ENCODE assay signal across 19 cellular contexts in the genomic region with DNA sequence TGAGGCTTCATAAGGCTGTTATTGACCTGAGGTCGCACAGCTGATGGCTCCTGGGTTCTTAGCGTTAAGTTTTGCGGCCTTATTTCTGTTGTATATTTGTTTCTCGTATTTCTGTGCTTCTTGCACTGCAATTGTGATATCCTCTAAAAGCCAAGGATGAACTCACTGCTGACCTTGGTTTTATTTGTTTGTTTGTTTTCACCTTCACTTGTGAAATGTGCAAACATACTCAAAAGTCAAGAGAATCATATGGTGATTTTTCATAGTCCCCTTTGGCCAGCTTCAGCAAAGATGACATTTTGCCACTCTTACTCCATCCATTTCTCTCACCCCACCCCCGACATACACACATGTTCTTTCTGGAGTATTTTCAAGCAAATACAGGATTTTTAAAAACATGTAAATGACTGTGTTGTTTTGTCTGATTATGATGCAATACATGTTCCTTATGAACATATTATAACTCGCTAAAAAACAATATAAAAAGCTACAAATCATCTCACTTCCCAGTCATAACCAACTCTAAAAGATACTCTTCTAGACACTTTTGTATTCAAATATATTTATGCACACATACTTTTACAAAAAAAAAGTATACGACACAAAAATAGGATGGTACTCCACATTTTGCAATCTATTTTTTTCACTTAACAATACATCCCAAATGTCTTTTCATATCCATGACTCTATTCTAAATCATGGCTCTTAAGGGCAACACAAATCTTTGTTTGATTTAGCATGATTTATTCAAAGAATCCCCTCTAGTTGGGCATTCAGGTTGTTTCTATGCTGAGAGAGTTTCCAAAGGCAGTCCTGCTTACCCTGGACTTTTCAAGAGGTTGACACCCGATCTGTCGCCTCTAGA.
"Had no signal": no experiment of that assay in that cellular context is flagged by ENCODE, and none has a peak within 500 bp of the region (broad histone marks: within the 10 kb centered on the region; RNA-seq: fewer than 3 reads in every experiment).

No MANE protein-coding gene starts in this region.

- H2AFZ ChIP-seq: neural progenitor cell, parathyroid adenoma had no signal

- ATAC-seq: left lung, T-cell had no signal

- H3K9me3 Mint-ChIP-seq: activated CD4-positive, alpha-beta memory T cell treated with anti-CD3 and anti-CD28 coated beads, Interleukin-2, amount 10 ng/mL, durations not matched to agents 7 days and 5 days; neural progenitor cell; T-cell had no signal

- H3K27me3 ChIP-seq: breast epithelium, dorsolateral prefrontal cortex, esophagus squamous epithelium, neural progenitor cell had no signal

- H3K9me3 ChIP-seq: breast epithelium, esophagus squamous epithelium, left lung had no signal

- H3K4me3 ChIP-seq: breast epithelium, dorsolateral prefrontal cortex, esophagus squamous epithelium, left lung, neural progenitor cell had no signal

- H3K36me3 ChIP-seq: breast epithelium, esophagus squamous epithelium, left lung, neural progenitor cell had no signal

- H3K4me1 ChIP-seq: breast epithelium, neural progenitor cell, parathyroid adenoma had no signal

- H3K9ac ChIP-seq: neural progenitor cell, parathyroid adenoma had no signal

- H3K27me3 Mint-ChIP-seq: activated naive CD8-positive, alpha-beta T cell; T-cell had no signal

- DNase-seq: activated CD4-positive, alpha-beta memory T cell treated with anti-CD3 and anti-CD28 coated beads, Interleukin-2, amount 10 ng/mL, durations not matched to agents 7 days and 5 days; activated gamma-delta T cell; activated T-cell treated with anti-CD3 and anti-CD28 coated beads, Interleukin-2, amount 50 U/mL, for 48 hours; amygdala; dorsolateral prefrontal cortex; esophagus squamous epithelium; head of caudate nucleus; left lung; retina; stimulated activated CD4-positive, alpha-beta T cell treated with anti-CD3 and anti-CD28 coated beads, Interleukin-1b, Interleukin-23, amount 100 ng/mL, for 48 hours; stimulated activated naive CD4-positive, alpha-beta T cell; substantia nigra; T-cell; T1000; trophoblast cell had no signal

- H3K36me3 Mint-ChIP-seq: activated naive CD8-positive, alpha-beta T cell; neural progenitor cell; T-cell had no signal

- H3K27ac ChIP-seq: breast epithelium, dorsolateral prefrontal cortex, esophagus squamous epithelium, left lung, neural progenitor cell, parathyroid adenoma had no signal

- H3K4me2 ChIP-seq: neural progenitor cell had no signal

- H3K79me2 ChIP-seq: parathyroid adenoma had no signal

- H3K27ac Mint-ChIP-seq: activated CD4-positive, alpha-beta memory T cell treated with anti-CD3 and anti-CD28 coated beads, Interleukin-2, amount 10 ng/mL, durations not matched to agents 7 days and 5 days; activated naive CD8-positive, alpha-beta T cell; neural progenitor cell; T-cell had no signal

- H3K4me3 Mint-ChIP-seq: activated CD4-positive, alpha-beta memory T cell treated with anti-CD3 and anti-CD28 coated beads, Interleukin-2, amount 10 ng/mL, durations not matched to agents 7 days and 5 days; activated naive CD8-positive, alpha-beta T cell; neural progenitor cell; T-cell had no signal
